In the genomic region with DNA sequence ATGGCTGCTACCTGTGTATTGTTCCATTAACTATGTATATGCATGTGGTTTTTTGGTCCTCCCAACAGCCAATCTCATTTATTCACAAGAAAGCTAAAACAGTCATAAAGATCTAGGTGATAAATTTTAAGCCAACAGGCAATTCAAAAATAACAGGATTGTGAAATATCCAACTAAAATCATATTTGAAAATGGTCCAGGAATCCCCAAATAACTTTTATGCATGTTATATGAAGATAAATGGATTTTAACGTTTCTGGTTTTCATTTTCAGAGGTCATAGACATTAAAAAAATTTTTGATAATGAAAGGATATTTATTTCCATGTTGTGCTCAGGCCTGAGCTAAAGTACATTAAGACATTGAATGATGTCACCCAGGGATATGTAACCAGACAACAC, we compare ENCODE assay signal across 6 cellular contexts.
"Had no signal": no experiment of that assay in that cellular context is flagged by ENCODE, and none has a peak within 500 bp of the region (broad histone marks: within the 10 kb centered on the region; RNA-seq: fewer than 3 reads in every experiment).

No MANE protein-coding gene starts in this region.

- H3K4me1 ChIP-seq: HAP-1 had no signal

- H3K36me3 ChIP-seq: HAP-1 had no signal

- H3K9ac ChIP-seq: GM23248 had no signal

- H3K27ac ChIP-seq: GM23248 had no signal

- H3K4me3 ChIP-seq: GM23248, HAP-1 had no signal

- H2AFZ ChIP-seq: GM23248 had no signal

- ATAC-seq: HCT116 had no signal

- DNase-seq: GM23248, GOT3, H7, IMR-90 had no signal

- H3K9me3 ChIP-seq: HAP-1 had no signal
